Comparison of ENCODE assay signal across 8 cellular contexts in genomic region chr15:33699145-33699544, GRCh38.
"Had no signal": no experiment of that assay in that cellular context is flagged by ENCODE, and none has a peak within 500 bp of the region (broad histone marks: within the 10 kb centered on the region; RNA-seq: fewer than 3 reads in every experiment).

No MANE protein-coding gene starts in this region.

- DNase-seq: GOT3, H9, HCEC 1CT had no signal

- H3K9me3 ChIP-seq: HAP-1 had no signal

- H3K27ac ChIP-seq: GM23248 had no signal

- H3K4me3 ChIP-seq: GM23248, GM23338, HAP-1 had no signal

- H3K4me2 ChIP-seq: GM23338 had no signal

- H3K4me3 Mint-ChIP-seq: GM23338, H9, HFFc6 had no signal

- H2AFZ ChIP-seq: GM23248, GM23338 had no signal

- H3K36me3 ChIP-seq: HAP-1 had no signal

- ATAC-seq: HCT116 had no signal

- H3K9ac ChIP-seq: GM23248 had no signal

- H3K27ac Mint-ChIP-seq: GM23338, H9, HFFc6 had no signal

- H3K4me1 ChIP-seq: HAP-1 had no signal

- H3K9me3 Mint-ChIP-seq: GM23338, H9, HFFc6 had no signal
